ENCODE assay signal across 8 cellular contexts in the genomic region with DNA sequence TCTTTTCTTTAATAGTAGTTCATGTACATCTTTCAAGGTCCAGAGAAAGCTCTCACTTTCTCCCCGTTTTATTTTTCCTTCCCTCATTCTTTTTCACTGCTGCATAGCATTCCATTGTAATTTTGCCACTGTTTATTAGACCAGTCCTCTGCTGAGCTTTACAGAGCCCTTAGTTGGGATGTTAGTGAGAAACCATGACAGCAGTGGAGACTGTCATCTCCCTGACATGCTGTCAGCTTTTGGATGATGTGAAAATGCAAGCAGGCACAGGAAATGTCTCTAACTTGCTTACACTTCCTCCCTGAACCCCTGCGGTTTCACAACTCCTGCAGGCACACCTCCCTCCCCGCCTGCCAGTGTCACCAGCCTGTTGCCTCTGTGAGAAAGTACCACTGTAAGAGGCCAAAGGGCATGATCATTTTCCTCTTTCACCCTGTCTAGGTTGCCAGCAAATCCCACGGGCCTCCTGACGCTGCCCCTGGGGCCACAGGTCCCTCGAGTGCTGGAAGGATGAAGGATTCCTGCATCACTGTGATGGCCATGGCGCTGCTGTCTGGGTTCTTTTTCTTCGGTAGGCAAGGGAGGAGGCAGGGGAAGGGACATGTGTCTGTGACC. TPM values are rescaled to one million over a fixed set of nuclear protein-coding genes. Genes with fewer than 3 reads are reported as not detected.
A peak's percentile ranks its signal among the peaks of the same experiment; 100 is the strongest.
DNase-seq lines count a peak whose midpoint lies in the region; ATAC-seq lines count a peak whose summit lies in the region.

Gene ITGAL, plus strand, starts transcription at position 415 of the 615 bp plus-strand sequence. Its CDS starts 96 bp downstream, at position 511.

- H3K4me1 Mint-ChIP-seq in activated CD8-positive, alpha-beta memory T cell treated with anti-CD3 and anti-CD28 coated beads, Interleukin-2, amount 10 ng/mL, durations not matched to agents 7 days and 5 days = peaks cover 64% of the 10 kb centered on the region
- peaks cover 69 to 76% of the 10 kb centered on the region in 2 donors for H3K4me1 Mint-ChIP-seq in immature natural killer cell

- H3K36me3 Mint-ChIP-seq in activated CD8-positive, alpha-beta memory T cell treated with anti-CD3 and anti-CD28 coated beads, Interleukin-2, amount 10 ng/mL, durations not matched to agents 7 days and 5 days = peaks cover 54% of the 10 kb centered on the region
- peaks cover 28 to 35% (median 32%) of the 10 kb centered on the region in 3 donors for H3K36me3 Mint-ChIP-seq in immature natural killer cell

- H3K4me3 Mint-ChIP-seq in activated CD8-positive, alpha-beta memory T cell treated with anti-CD3 and anti-CD28 coated beads, Interleukin-2, amount 10 ng/mL, durations not matched to agents 7 days and 5 days = peak within 1 kb of the TSS; percentile 100
- H3K4me3 Mint-ChIP-seq in immature natural killer cell = peak within 1 kb of the TSS; percentile 89 to 99 (median 97)

- DNase-seq in Kasumi-1 (lab: John Stamatoyannopoulos, UW) = peak; percentile 58 to 68
- peak; percentile 95 for DNase-seq in activated CD8-positive, alpha-beta memory T cell treated with anti-CD3 and anti-CD28 coated beads, Interleukin-2, amount 10 ng/mL, durations not matched to agents 7 days and 5 days
- peak; percentile 92 to 94 (median 93) for DNase-seq in immature natural killer cell
- peak; percentile 83 for DNase-seq in stimulated activated CD8-positive, alpha-beta memory T cell treated with anti-CD3 and anti-CD28 coated beads, Interleukin-15, amount 100 ng/mL, for 48 hours (ENCODE audit: low read depth in 2 of 2)
- DNase-seq in SW 1271 (lab: John Stamatoyannopoulos, UW) = no peak
- no peak for DNase-seq in COR-L47 (lab: John Stamatoyannopoulos, UW)
- DNase-seq in cerebellum (ENCODE audit: low spot score) = no peak

- no peaks in the 10 kb centered on the region for H3K27me3 Mint-ChIP-seq in activated CD8-positive, alpha-beta memory T cell treated with anti-CD3 and anti-CD28 coated beads, Interleukin-2, amount 10 ng/mL, durations not matched to agents 7 days and 5 days
- peaks cover 6 to 32% (median 22%) of the 10 kb centered on the region in 3 donors for H3K27me3 Mint-ChIP-seq in immature natural killer cell (ENCODE audit: low read depth in 3 of 3)

- peak; percentile 52 for ATAC-seq in GM19467 (IDR thresholded peaks at IDR 0.05; ENCODE audit: unreplicated experiment)
- peak; percentile 77 for ATAC-seq in activated CD8-positive, alpha-beta memory T cell treated with anti-CD3 and anti-CD28 coated beads, Interleukin-2, amount 10 ng/mL, durations not matched to agents 7 days and 5 days

- H3K27ac Mint-ChIP-seq in activated CD8-positive, alpha-beta memory T cell treated with anti-CD3 and anti-CD28 coated beads, Interleukin-2, amount 10 ng/mL, durations not matched to agents 7 days and 5 days = peak within 1 kb of the TSS; percentile 96
- peak within 1 kb of the TSS; percentile 98 to 99 (median 98) for H3K27ac Mint-ChIP-seq in immature natural killer cell

- no peaks in the 10 kb centered on the region for H3K9me3 Mint-ChIP-seq in activated CD8-positive, alpha-beta memory T cell treated with anti-CD3 and anti-CD28 coated beads, Interleukin-2, amount 10 ng/mL, durations not matched to agents 7 days and 5 days (ENCODE audit: low read depth)
- no peaks in the 10 kb centered on the region for H3K9me3 Mint-ChIP-seq in immature natural killer cell

- CTCF ChIA-PET in activated CD8-positive, alpha-beta memory T cell treated with anti-CD3 and anti-CD28 coated beads, Interleukin-2, amount 10 ng/mL, durations not matched to agents 7 days and 5 days (lab: Charles Lee) = interaction anchor here (0.9 to 9.7 kb wide), 8 partner anchors 9 to 63 kb away, joined by 3 to 122 read pairs (median 6); partner anchors contain the start of genes DCTPP1, SEPHS2 and ZNF747

RNA-seq across cellular contexts. Expression of gene ITGAL, which starts in this region (rescaled TPM):
- 100 to 1,000 TPM; 566 to 685 TPM for total RNA-seq in activated CD8-positive, alpha-beta memory T cell treated with anti-CD3 and anti-CD28 coated beads, Interleukin-2, amount 10 ng/mL, durations not matched to agents 7 days and 5 days
- 100 to 1,000 TPM; 218 to 488 (median 238) TPM for polyA plus RNA-seq in immature natural killer cell
- total RNA-seq in cerebellum = 1.5 TPM

Comparison
In these comparisons a context has a peak if more than half of its experiments do, and no peak if none do; other contexts are left out.
1. RNA of gene ITGAL (total RNA-seq): 566 to 685 TPM in activated CD8-positive, alpha-beta memory T cell treated with anti-CD3 and anti-CD28 coated beads, Interleukin-2, amount 10 ng/mL, durations not matched to agents 7 days and 5 days; 1.5 TPM in cerebellum (single experiment); every median in the first group is over 100 times any median in the second.
2. DNase-seq: peak in Kasumi-1 (2 of 2), activated CD8-positive, alpha-beta memory T cell treated with anti-CD3 and anti-CD28 coated beads, Interleukin-2, amount 10 ng/mL, durations not matched to agents 7 days and 5 days (single experiment), immature natural killer cell (3 of 3) and stimulated activated CD8-positive, alpha-beta memory T cell treated with anti-CD3 and anti-CD28 coated beads, Interleukin-15, amount 100 ng/mL, for 48 hours (2 of 2); none in SW 1271 (0 of 2), COR-L47 (single experiment) and cerebellum (single experiment).